In the genomic region with DNA sequence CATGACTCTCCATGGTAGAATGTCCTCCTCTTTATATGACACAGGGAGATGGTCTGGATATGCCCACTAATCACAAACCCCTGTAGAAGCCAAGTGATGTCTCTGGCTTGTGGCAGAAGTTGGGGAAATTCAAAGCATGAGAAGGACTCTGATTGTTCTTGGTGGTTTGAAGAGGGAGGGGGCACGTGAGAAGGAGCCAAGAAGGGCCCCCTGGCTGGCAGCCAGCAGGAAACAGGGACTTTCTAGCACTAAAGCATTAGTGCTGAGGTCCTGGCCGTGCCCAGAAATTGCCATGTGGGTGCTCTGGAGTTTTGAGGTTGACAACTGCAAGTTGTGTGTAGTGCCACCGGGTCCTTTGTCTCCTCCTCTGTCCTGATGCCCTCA, we compare ENCODE assay signal across 11 cellular contexts.
DNase-seq lines count a peak whose midpoint lies in the region; ATAC-seq and TF ChIP-seq lines count a peak whose summit lies in the region.
"Had no signal": no experiment of that assay in that cellular context is flagged by ENCODE, and none has a peak within 500 bp of the region (broad histone marks: within the 10 kb centered on the region; RNA-seq: fewer than 3 reads in every experiment).

No MANE protein-coding gene starts in this region.

- H3K4me1 Mint-ChIP-seq in CD4-positive, alpha-beta memory T cell = peaks cover 41 to 80% (median 61%) of the 10 kb centered on the region in 4 donors
- H3K4me1 Mint-ChIP-seq in activated naive CD4-positive, alpha-beta T cell treated with anti-CD3 and anti-CD28 coated beads for 36 hours (ENCODE audit: low read depth) = peaks cover 76% of the 10 kb centered on the region
- H3K4me1 Mint-ChIP-seq in mesothelial cell of epicardium = peaks cover 53% of the 10 kb centered on the region

- H3K4me3 ChIP-seq in CD4-positive, alpha-beta memory T cell (ENCODE audit: low read length in 2 of 2) = no peak overlapping the region
- H3K4me3 ChIP-seq in MM.1S (ENCODE audit: low read length) = no peak overlapping the region

- H3K36me3 ChIP-seq in CD4-positive, alpha-beta memory T cell (ENCODE audit: insufficient read depth, low read length) = no peaks in the 10 kb centered on the region
- no peaks in the 10 kb centered on the region for H3K36me3 ChIP-seq in MM.1S (replicated peaks; ENCODE audit: insufficient read depth, low read length)

- H3K4me2 ChIP-seq in MM.1S (ENCODE audit: low read depth, low read length) = no peak overlapping the region

- no peaks in the 10 kb centered on the region for H3K27me3 ChIP-seq in CD4-positive, alpha-beta memory T cell (ENCODE audit: insufficient read depth, low read length)
- no peaks in the 10 kb centered on the region for H3K27me3 ChIP-seq in MM.1S (replicated peaks; ENCODE audit: insufficient read depth, low read length)

- no peak overlapping the region for H3K27ac ChIP-seq in CD4-positive, alpha-beta memory T cell (ENCODE audit: low read depth, low read length)
- H3K27ac ChIP-seq in MM.1S (ENCODE audit: low read length) = peak overlapping the region; percentile 21; the same call in 1 of the 2 replicates

- intact Hi-C loops in CD4-positive, alpha-beta memory T cell (cut with micrococcal nuclease) = no loop called here
- intact Hi-C loops in activated naive CD4-positive, alpha-beta T cell treated with anti-CD3 and anti-CD28 coated beads for 36 hours (cut with micrococcal nuclease) = no loop called here

- H3K79me2 ChIP-seq in MM.1S (ENCODE audit: low read length) = no peaks in the 10 kb centered on the region; the same call in 1 of the 2 replicates

- no peaks in the 10 kb centered on the region for H3K36me3 Mint-ChIP-seq in CD4-positive, alpha-beta memory T cell
- H3K36me3 Mint-ChIP-seq in activated naive CD4-positive, alpha-beta T cell treated with anti-CD3 and anti-CD28 coated beads for 36 hours (ENCODE audit: low read depth) = no peaks in the 10 kb centered on the region
- peaks cover 2% of the 10 kb centered on the region for H3K36me3 Mint-ChIP-seq in mesothelial cell of epicardium

- H3K9me2 ChIP-seq in MM.1S (replicated peaks; ENCODE audit: insufficient read depth, low read length) = no peaks in the 10 kb centered on the region

- no peaks in the 10 kb centered on the region for H3K9me3 Mint-ChIP-seq in CD4-positive, alpha-beta memory T cell
- no peaks in the 10 kb centered on the region for H3K9me3 Mint-ChIP-seq in activated naive CD4-positive, alpha-beta T cell treated with anti-CD3 and anti-CD28 coated beads for 36 hours
- no peaks in the 10 kb centered on the region for H3K9me3 Mint-ChIP-seq in mesothelial cell of epicardium
- H3K9me3 Mint-ChIP-seq: T-helper 1 cell treated with Interleukin-12 subunit alpha and Interleukin-12 subunit beta and Interleukin-4 antibody, amounts not matched to agents 30 μg/mL and 1 μg/mL, for 36 hours had no signal

- H2AFZ ChIP-seq in MM.1S (ENCODE audit: low read length) = no peak overlapping the region

- CTCF ChIA-PET in CD4-positive, alpha-beta memory T cell (lab: Charles Lee; ENCODE audit: partially characterized antibody) = interaction anchor here (1.3 kb wide), 1 partner anchor 40 kb away, joined by 3 read pairs; no protein-coding TSS in a partner anchor
- CTCF ChIA-PET in activated naive CD4-positive, alpha-beta T cell treated with anti-CD3 and anti-CD28 coated beads for 36 hours (lab: Charles Lee) = interaction anchor here (0.9 to 1.3 kb wide), 2 partner anchors 41 to 50 kb away, joined by 3 read pairs; no protein-coding TSS in a partner anchor

- H3F3A ChIP-seq in MM.1S (ENCODE audit: insufficient read depth, low read length) = peaks cover 20% of the 10 kb centered on the region

- H3K9ac ChIP-seq in MM.1S (ENCODE audit: low read length) = no peak overlapping the region

- peaks cover 76% of the 10 kb centered on the region for H3K4me1 ChIP-seq in CD4-positive, alpha-beta memory T cell (ENCODE audit: insufficient read depth, low read length)
- H3K4me1 ChIP-seq in MM.1S (ENCODE audit: low read length) = peaks cover 41% of the 10 kb centered on the region

- H4K20me1 ChIP-seq in MM.1S (ENCODE audit: insufficient read depth, low read length) = no peaks in the 10 kb centered on the region

- TF ChIP-seq CTCF in MM.1S (IDR thresholded peaks at IDR 0.05; ENCODE audit: low read length) = no peak
- TF ChIP-seq CTCF in mesothelial cell of epicardium (IDR thresholded peaks at IDR 0.05; ENCODE audit: unreplicated experiment) = no peak

- H3K9me3 ChIP-seq in CD4-positive, alpha-beta memory T cell (ENCODE audit: control insufficient read depth in 1 of 2, low read length in 2 of 2) = no peaks in the 10 kb centered on the region
- no peaks in the 10 kb centered on the region for H3K9me3 ChIP-seq in MM.1S (replicated peaks; ENCODE audit: insufficient read depth, low read length)

- H3K4me3 Mint-ChIP-seq in CD4-positive, alpha-beta memory T cell = peak overlapping the region in 6 of 8 donors; percentile 19 to 79 (median 66)
- H3K4me3 Mint-ChIP-seq in activated naive CD4-positive, alpha-beta T cell treated with anti-CD3 and anti-CD28 coated beads for 36 hours = no peak overlapping the region
- H3K4me3 Mint-ChIP-seq in mesothelial cell of epicardium = no peak overlapping the region
- H3K4me3 Mint-ChIP-seq: T-helper 1 cell treated with Interleukin-12 subunit alpha and Interleukin-12 subunit beta and Interleukin-4 antibody, amounts not matched to agents 30 μg/mL and 1 μg/mL, for 36 hours had no signal

- DNase-seq in CD4-positive, alpha-beta memory T cell = peak; percentile 42 to 75 (median 61)
- DNase-seq in MM.1S (peak; percentile 73), mesothelial cell of epicardium (ENCODE audit: low spot score in 2 of 2, unreplicated experiment in 2 of 2) (no peak), T1000 (lab: John Stamatoyannopoulos, UW) (no peak)
- DNase-seq in activated naive CD4-positive, alpha-beta T cell treated with anti-CD3 and anti-CD28 coated beads for 36 hours = peak; percentile 85
- DNase-seq: H7, small intestine had no signal

- H3K27me3 Mint-ChIP-seq in CD4-positive, alpha-beta memory T cell = no peaks in the 10 kb centered on the region
- H3K27me3 Mint-ChIP-seq in activated naive CD4-positive, alpha-beta T cell treated with anti-CD3 and anti-CD28 coated beads for 36 hours (ENCODE audit: low read depth) = no peaks in the 10 kb centered on the region
- no peaks in the 10 kb centered on the region for H3K27me3 Mint-ChIP-seq in mesothelial cell of epicardium (ENCODE audit: low read depth)

- POLR2A ChIA-PET in CD4-positive, alpha-beta memory T cell (lab: Charles Lee; ENCODE audit: partially characterized antibody) = interaction anchor here (1.0 kb wide), 1 partner anchor 20 kb away, joined by 5 read pairs; no protein-coding TSS in a partner anchor

- ATAC-seq in HG03520 (IDR thresholded peaks at IDR 0.05; ENCODE audit: unreplicated experiment) = no peak
- no peak for ATAC-seq in HG03342 (IDR thresholded peaks at IDR 0.05; ENCODE audit: unreplicated experiment)
- ATAC-seq in GM18870 (IDR thresholded peaks at IDR 0.05; ENCODE audit: unreplicated experiment) = no peak

- H3K27ac Mint-ChIP-seq in CD4-positive, alpha-beta memory T cell = peak overlapping the region in 6 of 7 donors; percentile 25 to 82 (median 36)
- peak overlapping the region; percentile 63 for H3K27ac Mint-ChIP-seq in activated naive CD4-positive, alpha-beta T cell treated with anti-CD3 and anti-CD28 coated beads for 36 hours
- H3K27ac Mint-ChIP-seq in mesothelial cell of epicardium = peak overlapping the region; percentile 90
- H3K27ac Mint-ChIP-seq: T-helper 1 cell treated with Interleukin-12 subunit alpha and Interleukin-12 subunit beta and Interleukin-4 antibody, amounts not matched to agents 30 μg/mL and 1 μg/mL, for 36 hours had no signal

Comparison
In these comparisons a context has a peak if more than half of its experiments do, and no peak if none do; other contexts are left out.
1. DNase-seq: peak in CD4-positive, alpha-beta memory T cell (5 of 5), MM.1S (single experiment) and activated naive CD4-positive, alpha-beta T cell treated with anti-CD3 and anti-CD28 coated beads for 36 hours (single experiment); none in mesothelial cell of epicardium (0 of 2) and T1000 (single experiment).
2. H3K27ac Mint-ChIP-seq: peak in every context shown above with its lines; median percentile 90 in mesothelial cell of epicardium; 63 in activated naive CD4-positive, alpha-beta T cell treated with anti-CD3 and anti-CD28 coated beads for 36 hours; 36 in CD4-positive, alpha-beta memory T cell.
3. H3K4me3 Mint-ChIP-seq: peak in CD4-positive, alpha-beta memory T cell (6 of 8); none in activated naive CD4-positive, alpha-beta T cell treated with anti-CD3 and anti-CD28 coated beads for 36 hours (single experiment) and mesothelial cell of epicardium (single experiment).